In genomic region chr19:30228113-30228725, GRCh38 we compare ENCODE assay signal across 1 cellular context.
A peak's percentile ranks its signal among the peaks of the same experiment; 100 is the strongest.
TF ChIP-seq lines count a peak whose summit lies in the region.

No MANE protein-coding gene starts in this region.

TF ChIP-seq in HEK293, 187 proteins besides CTCF, POLR2A, EP300 and RAD21 (continued from another document):
- TF ChIP-seq, protein P1, sequence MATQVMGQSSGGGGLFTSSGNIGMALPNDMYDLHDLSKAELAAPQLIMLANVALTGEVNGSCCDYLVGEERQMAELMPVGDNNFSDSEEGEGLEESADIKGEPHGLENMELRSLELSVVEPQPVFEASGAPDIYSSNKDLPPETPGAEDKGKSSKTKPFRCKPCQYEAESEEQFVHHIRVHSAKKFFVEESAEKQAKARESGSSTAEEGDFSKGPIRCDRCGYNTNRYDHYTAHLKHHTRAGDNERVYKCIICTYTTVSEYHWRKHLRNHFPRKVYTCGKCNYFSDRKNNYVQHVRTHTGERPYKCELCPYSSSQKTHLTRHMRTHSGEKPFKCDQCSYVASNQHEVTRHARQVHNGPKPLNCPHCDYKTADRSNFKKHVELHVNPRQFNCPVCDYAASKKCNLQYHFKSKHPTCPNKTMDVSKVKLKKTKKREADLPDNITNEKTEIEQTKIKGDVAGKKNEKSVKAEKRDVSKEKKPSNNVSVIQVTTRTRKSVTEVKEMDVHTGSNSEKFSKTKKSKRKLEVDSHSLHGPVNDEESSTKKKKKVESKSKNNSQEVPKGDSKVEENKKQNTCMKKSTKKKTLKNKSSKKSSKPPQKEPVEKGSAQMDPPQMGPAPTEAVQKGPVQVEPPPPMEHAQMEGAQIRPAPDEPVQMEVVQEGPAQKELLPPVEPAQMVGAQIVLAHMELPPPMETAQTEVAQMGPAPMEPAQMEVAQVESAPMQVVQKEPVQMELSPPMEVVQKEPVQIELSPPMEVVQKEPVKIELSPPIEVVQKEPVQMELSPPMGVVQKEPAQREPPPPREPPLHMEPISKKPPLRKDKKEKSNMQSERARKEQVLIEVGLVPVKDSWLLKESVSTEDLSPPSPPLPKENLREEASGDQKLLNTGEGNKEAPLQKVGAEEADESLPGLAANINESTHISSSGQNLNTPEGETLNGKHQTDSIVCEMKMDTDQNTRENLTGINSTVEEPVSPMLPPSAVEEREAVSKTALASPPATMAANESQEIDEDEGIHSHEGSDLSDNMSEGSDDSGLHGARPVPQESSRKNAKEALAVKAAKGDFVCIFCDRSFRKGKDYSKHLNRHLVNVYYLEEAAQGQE (tag by site-specific recombination; IDR thresholded peaks at IDR 0.05) = no peak
- no peak for TF ChIP-seq ZNF530 (tag by site-specific recombination; IDR thresholded peaks at IDR 0.05; ENCODE audit: low read depth)
- TF ChIP-seq ZNF341 (tag by site-specific recombination; IDR thresholded peaks at IDR 0.05; ENCODE audit: low read depth) = peak; percentile 80
- TF ChIP-seq, protein P2, sequence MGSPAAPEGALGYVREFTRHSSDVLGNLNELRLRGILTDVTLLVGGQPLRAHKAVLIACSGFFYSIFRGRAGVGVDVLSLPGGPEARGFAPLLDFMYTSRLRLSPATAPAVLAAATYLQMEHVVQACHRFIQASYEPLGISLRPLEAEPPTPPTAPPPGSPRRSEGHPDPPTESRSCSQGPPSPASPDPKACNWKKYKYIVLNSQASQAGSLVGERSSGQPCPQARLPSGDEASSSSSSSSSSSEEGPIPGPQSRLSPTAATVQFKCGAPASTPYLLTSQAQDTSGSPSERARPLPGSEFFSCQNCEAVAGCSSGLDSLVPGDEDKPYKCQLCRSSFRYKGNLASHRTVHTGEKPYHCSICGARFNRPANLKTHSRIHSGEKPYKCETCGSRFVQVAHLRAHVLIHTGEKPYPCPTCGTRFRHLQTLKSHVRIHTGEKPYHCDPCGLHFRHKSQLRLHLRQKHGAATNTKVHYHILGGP (tag by site-specific recombination; IDR thresholded peaks at IDR 0.05) = no peak
- TF ChIP-seq ZFP3 (tag by site-specific recombination; IDR thresholded peaks at IDR 0.05; ENCODE audit: low read depth) = peak; percentile 67; the same call in 1 of the 2 replicates
- no peak; the same call in 1 of the 2 replicates for TF ChIP-seq ZBTB17 (tag by site-specific recombination; IDR thresholded peaks at IDR 0.05)
- no peak for TF ChIP-seq ZNF555 (tag by site-specific recombination; conservative IDR thresholded peaks at IDR 0.05)
- TF ChIP-seq ZNF76 (tag by site-specific recombination; IDR thresholded peaks at IDR 0.05; ENCODE audit: borderline replicate concordance, low read depth) = no peak; the same call in 1 of the 2 replicates
- TF ChIP-seq ZNF792 (tag by site-specific recombination; IDR thresholded peaks at IDR 0.05) = no peak
- TF ChIP-seq YY1 (tag by site-specific recombination; IDR thresholded peaks at IDR 0.05) = no peak
- peak; percentile 81; the same call in 1 of the 2 replicates for TF ChIP-seq ZBTB10 (tag by site-specific recombination; IDR thresholded peaks at IDR 0.05)
- 0 out of 2 replicates have a peak, but pooled peaks have one; percentile 32 for TF ChIP-seq SP7 (tag by site-specific recombination; IDR thresholded peaks at IDR 0.05)
- TF ChIP-seq ZNF654 (tag by site-specific recombination; IDR thresholded peaks at IDR 0.05; ENCODE audit: low read depth) = no peak
- TF ChIP-seq ZNF239 (tag by site-specific recombination; IDR thresholded peaks at IDR 0.05) = no peak
- no peak for TF ChIP-seq ZNF843 (tag by site-specific recombination; IDR thresholded peaks at IDR 0.05)
- TF ChIP-seq ZNF223 (tag by site-specific recombination; IDR thresholded peaks at IDR 0.05) = no peak
- no peak for TF ChIP-seq ZNF274 (IDR thresholded peaks at IDR 0.05; ENCODE audit: low read length)
- no peak for TF ChIP-seq ZNF274 (tag by site-specific recombination; IDR thresholded peaks at IDR 0.05; ENCODE audit: borderline replicate concordance)
- TF ChIP-seq, protein P3, sequence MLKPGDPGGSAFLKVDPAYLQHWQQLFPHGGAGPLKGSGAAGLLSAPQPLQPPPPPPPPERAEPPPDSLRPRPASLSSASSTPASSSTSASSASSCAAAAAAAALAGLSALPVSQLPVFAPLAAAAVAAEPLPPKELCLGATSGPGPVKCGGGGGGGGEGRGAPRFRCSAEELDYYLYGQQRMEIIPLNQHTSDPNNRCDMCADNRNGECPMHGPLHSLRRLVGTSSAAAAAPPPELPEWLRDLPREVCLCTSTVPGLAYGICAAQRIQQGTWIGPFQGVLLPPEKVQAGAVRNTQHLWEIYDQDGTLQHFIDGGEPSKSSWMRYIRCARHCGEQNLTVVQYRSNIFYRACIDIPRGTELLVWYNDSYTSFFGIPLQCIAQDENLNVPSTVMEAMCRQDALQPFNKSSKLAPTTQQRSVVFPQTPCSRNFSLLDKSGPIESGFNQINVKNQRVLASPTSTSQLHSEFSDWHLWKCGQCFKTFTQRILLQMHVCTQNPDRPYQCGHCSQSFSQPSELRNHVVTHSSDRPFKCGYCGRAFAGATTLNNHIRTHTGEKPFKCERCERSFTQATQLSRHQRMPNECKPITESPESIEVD (tag by site-specific recombination; IDR thresholded peaks at IDR 0.05) = no peak
- TF ChIP-seq ZNF148 (tag by site-specific recombination; IDR thresholded peaks at IDR 0.05; ENCODE audit: borderline replicate concordance) = no peak
- TF ChIP-seq, protein P4, sequence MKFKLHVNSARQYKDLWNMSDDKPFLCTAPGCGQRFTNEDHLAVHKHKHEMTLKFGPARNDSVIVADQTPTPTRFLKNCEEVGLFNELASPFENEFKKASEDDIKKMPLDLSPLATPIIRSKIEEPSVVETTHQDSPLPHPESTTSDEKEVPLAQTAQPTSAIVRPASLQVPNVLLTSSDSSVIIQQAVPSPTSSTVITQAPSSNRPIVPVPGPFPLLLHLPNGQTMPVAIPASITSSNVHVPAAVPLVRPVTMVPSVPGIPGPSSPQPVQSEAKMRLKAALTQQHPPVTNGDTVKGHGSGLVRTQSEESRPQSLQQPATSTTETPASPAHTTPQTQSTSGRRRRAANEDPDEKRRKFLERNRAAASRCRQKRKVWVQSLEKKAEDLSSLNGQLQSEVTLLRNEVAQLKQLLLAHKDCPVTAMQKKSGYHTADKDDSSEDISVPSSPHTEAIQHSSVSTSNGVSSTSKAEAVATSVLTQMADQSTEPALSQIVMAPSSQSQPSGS (tag by site-specific recombination; IDR thresholded peaks at IDR 0.05; ENCODE audit: low read depth) = no peak
- TF ChIP-seq ZNF707 (tag by site-specific recombination; IDR thresholded peaks at IDR 0.05) = no peak
- no peak for TF ChIP-seq ZNF561 (tag by site-specific recombination; IDR thresholded peaks at IDR 0.05; ENCODE audit: borderline replicate concordance)
- TF ChIP-seq ZNF121 (tag by site-specific recombination; IDR thresholded peaks at IDR 0.05) = no peak
- TF ChIP-seq ZXDB (tag by site-specific recombination; IDR thresholded peaks at IDR 0.05) = 0 out of 2 replicates have a peak, but pooled peaks have one; percentile 47
- TF ChIP-seq, protein P5, sequence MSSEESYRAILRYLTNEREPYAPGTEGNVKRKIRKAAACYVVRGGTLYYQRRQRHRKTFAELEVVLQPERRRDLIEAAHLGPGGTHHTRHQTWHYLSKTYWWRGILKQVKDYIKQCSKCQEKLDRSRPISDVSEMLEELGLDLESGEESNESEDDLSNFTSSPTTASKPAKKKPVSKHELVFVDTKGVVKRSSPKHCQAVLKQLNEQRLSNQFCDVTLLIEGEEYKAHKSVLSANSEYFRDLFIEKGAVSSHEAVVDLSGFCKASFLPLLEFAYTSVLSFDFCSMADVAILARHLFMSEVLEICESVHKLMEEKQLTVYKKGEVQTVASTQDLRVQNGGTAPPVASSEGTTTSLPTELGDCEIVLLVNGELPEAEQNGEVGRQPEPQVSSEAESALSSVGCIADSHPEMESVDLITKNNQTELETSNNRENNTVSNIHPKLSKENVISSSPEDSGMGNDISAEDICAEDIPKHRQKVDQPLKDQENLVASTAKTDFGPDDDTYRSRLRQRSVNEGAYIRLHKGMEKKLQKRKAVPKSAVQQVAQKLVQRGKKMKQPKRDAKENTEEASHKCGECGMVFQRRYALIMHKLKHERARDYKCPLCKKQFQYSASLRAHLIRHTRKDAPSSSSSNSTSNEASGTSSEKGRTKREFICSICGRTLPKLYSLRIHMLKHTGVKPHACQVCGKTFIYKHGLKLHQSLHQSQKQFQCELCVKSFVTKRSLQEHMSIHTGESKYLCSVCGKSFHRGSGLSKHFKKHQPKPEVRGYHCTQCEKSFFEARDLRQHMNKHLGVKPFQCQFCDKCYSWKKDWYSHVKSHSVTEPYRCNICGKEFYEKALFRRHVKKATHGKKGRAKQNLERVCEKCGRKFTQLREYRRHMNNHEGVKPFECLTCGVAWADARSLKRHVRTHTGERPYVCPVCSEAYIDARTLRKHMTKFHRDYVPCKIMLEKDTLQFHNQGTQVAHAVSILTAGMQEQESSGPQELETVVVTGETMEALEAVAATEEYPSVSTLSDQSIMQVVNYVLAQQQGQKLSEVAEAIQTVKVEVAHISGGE (tag by site-specific recombination; conservative IDR thresholded peaks at IDR 0.05; ENCODE audit: low read depth) = no peak; the same call in 1 of the 2 replicates
- no peak for TF ChIP-seq ZNF391 (tag by site-specific recombination; IDR thresholded peaks at IDR 0.05; ENCODE audit: borderline replicate concordance, low read depth)
- no peak for TF ChIP-seq ZNF221 (tag by site-specific recombination; IDR thresholded peaks at IDR 0.05; ENCODE audit: borderline replicate concordance)
- TF ChIP-seq ZNF677 (tag by site-specific recombination; IDR thresholded peaks at IDR 0.05) = no peak
- TF ChIP-seq GFI1B (tag by site-specific recombination; IDR thresholded peaks at IDR 0.05) = peak; percentile 15; the same call in 1 of the 2 replicates
- TF ChIP-seq KLF9 (tag by site-specific recombination; IDR thresholded peaks at IDR 0.05; ENCODE audit: low read depth) = peak; percentile 64
- no peak for TF ChIP-seq ZNF549 (tag by site-specific recombination; IDR thresholded peaks at IDR 0.05)
- peak; percentile 55 for TF ChIP-seq ZNF335 (tag by site-specific recombination; conservative IDR thresholded peaks at IDR 0.05)
- no peak for TF ChIP-seq ZNF510 (tag by site-specific recombination; IDR thresholded peaks at IDR 0.05; ENCODE audit: insufficient replicate concordance)
- peak; percentile 47; the same call in 1 of the 2 replicates for TF ChIP-seq ZNF629 (tag by site-specific recombination; IDR thresholded peaks at IDR 0.05)
- TF ChIP-seq WT1 (tag by site-specific recombination; IDR thresholded peaks at IDR 0.05) = no peak
- TF ChIP-seq ZNF585B (tag by site-specific recombination; IDR thresholded peaks at IDR 0.05) = no peak
- no peak for TF ChIP-seq HIC1 (tag by site-specific recombination; IDR thresholded peaks at IDR 0.05)
